24 cellular contexts compared by ENCODE assay signal in the genomic region with DNA sequence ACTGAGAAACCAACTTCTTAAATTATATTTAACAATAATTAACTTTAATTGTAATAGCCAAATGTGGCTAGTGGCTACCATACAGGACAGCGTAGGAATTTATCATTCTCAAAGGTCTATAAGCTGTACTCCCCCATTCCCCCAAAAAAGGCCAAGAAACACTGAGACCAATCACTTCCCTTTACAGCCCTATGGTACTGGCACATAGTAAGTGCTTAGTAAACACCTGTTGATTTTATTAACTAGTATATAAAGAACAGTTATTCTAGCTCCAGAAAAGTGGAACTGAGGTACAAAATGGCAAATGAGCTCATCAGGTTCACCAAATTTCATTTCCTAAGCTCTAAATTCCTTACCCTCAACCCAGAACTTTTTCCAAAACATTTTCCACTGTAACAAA. TPM values are rescaled to one million over a fixed set of nuclear protein-coding genes. Genes with fewer than 3 reads are reported as not detected.
DNase-seq lines count a peak whose midpoint lies in the region; ATAC-seq and TF ChIP-seq lines count a peak whose summit lies in the region.
"Had no signal": no experiment of that assay in that cellular context is flagged by ENCODE, and none has a peak within 500 bp of the region (broad histone marks: within the 10 kb centered on the region; RNA-seq: fewer than 3 reads in every experiment).

No MANE protein-coding gene starts in this region.

- intact Hi-C loops in PC-9 (cut with micrococcal nuclease; ENCODE audit: unreplicated experiment) = loop anchor here (2.0 kb wide), 1 partner anchor 19 kb away; no protein-coding TSS in a partner anchor

- DNase-seq in HL-60 (ENCODE audit: low read depth in 1 of 2, low spot score in 1 of 2) = no peak
- DNase-seq in PC-9 = no peak
- DNase-seq in epithelial cell of prostate (ENCODE audit: low read depth, low spot score) = no peak
- no peak for DNase-seq in NOMO-1 treated with dmso at 0.1 percent for 144 hours (lab: John Stamatoyannopoulos, UW; ENCODE audit: unreplicated experiment)
- DNase-seq: CD4-positive, alpha-beta T cell; DMS53; H9; HFFc6; MG63; NCI-H1105 treated with DMSO at 0.1 percent for 48 hours; NCI-H2029; NCI-H446; NCI-H524 treated with DMSO at 0.1 percent for 48 hours; NCI-H774; NK-92 treated with Interleukin-12 subunit alpha and Interleukin-12 subunit beta, amount 100 ng/mL, for 24 hours; Peyer's patch; SIG-M5 had no signal

- no peaks in the 10 kb centered on the region for H3K27me3 Mint-ChIP-seq in nephron (ENCODE audit: low read depth)
- H3K27me3 Mint-ChIP-seq: CD4-positive, alpha-beta T cell had no signal

- H3K36me3 Mint-ChIP-seq in nephron (ENCODE audit: low read depth) = no peaks in the 10 kb centered on the region

- no peaks in the 10 kb centered on the region for H3K36me3 ChIP-seq in PC-9 (ENCODE audit: low read depth)
- H3K36me3 ChIP-seq: BLaER1 treated with 17β-estradiol and CSF1 and Interleukin-3, amounts not matched to agents 10 nM and 100 nM; MG63; Peyer's patch had no signal

- H3K9me2 ChIP-seq in PC-9 (ENCODE audit: insufficient read depth) = no peaks in the 10 kb centered on the region
- H3K9me2 ChIP-seq: SK-N-SH had no signal

- no peaks in the 10 kb centered on the region for H3K9me3 Mint-ChIP-seq in nephron
- H3K9me3 Mint-ChIP-seq: CD4-positive, alpha-beta T cell; GM23338; H9; HFFc6 had no signal

- H3K27me3 ChIP-seq in HL-60 (ENCODE audit: insufficient read depth, poor library complexity, severe bottlenecking) = no peaks in the 10 kb centered on the region
- H3K27me3 ChIP-seq in PC-9 (ENCODE audit: insufficient read depth, low read depth) = no peaks in the 10 kb centered on the region
- H3K27me3 ChIP-seq: BLaER1 treated with 17β-estradiol and CSF1 and Interleukin-3, amounts not matched to agents 10 nM and 100 nM; MG63; Peyer's patch had no signal

- ATAC-seq in HG03108 (IDR thresholded peaks at IDR 0.05; ENCODE audit: unreplicated experiment) (no peak), GM18858 (IDR thresholded peaks at IDR 0.05; ENCODE audit: unreplicated experiment) (no peak)
- ATAC-seq: A549 had no signal

- CTCF ChIA-PET in PC-9 (lab: Charles Lee) = interaction anchor here (0.6 to 1.0 kb wide), 2 partner anchors 16 to 107 kb away, joined by 3 to 5 read pairs; no protein-coding TSS in a partner anchor

- peaks cover 32% of the 10 kb centered on the region for H3K79me2 ChIP-seq in PC-9 (ENCODE audit: low read depth)

- peak overlapping the region in 2 of 3 experiments; percentile 44 to 46 for H3K27ac Mint-ChIP-seq in nephron
- H3K27ac Mint-ChIP-seq: CD4-positive, alpha-beta T cell; GM23338 had no signal

- no peak overlapping the region for H2AFZ ChIP-seq in PC-9
- H2AFZ ChIP-seq: GM23338 had no signal

- H3K27ac ChIP-seq in HL-60 (replicated peaks) (peak overlapping the region; percentile 2; the same call in 1 of the 2 replicates), PC-9 (peak overlapping the region; percentile 61), epithelial cell of prostate (peak overlapping the region; percentile 88)
- H3K27ac ChIP-seq: A549; BLaER1 treated with 17β-estradiol and CSF1 and Interleukin-3, amounts not matched to agents 10 nM and 100 nM; Peyer's patch had no signal

- no peak overlapping the region for H3K4me3 ChIP-seq in HL-60 (replicated peaks; ENCODE audit: insufficient read depth, low read length)
- no peak overlapping the region for H3K4me3 ChIP-seq in PC-9
- H3K4me3 ChIP-seq: A549; BLaER1 treated with 17β-estradiol and CSF1 and Interleukin-3, amounts not matched to agents 10 nM and 100 nM; GM23338; MG63; Peyer's patch had no signal

- no peaks in the 10 kb centered on the region for H4K20me1 ChIP-seq in PC-9 (ENCODE audit: insufficient read depth)

- peaks cover 53% of the 10 kb centered on the region for H3K4me1 ChIP-seq in PC-9 (replicated peaks; ENCODE audit: insufficient read depth)

- BruUV-seq in PC-9 (replicated peaks; lab: Mats Ljungman, UMichigan) = no TSS peak

- H3K4me1 Mint-ChIP-seq in nephron = peaks cover 36% of the 10 kb centered on the region

- no peak overlapping the region for H3K4me3 Mint-ChIP-seq in nephron
- H3K4me3 Mint-ChIP-seq: CD4-positive, alpha-beta T cell; GM23338; HFFc6 had no signal

- POLR2A ChIA-PET in PC-9 (lab: Charles Lee; ENCODE audit: unreplicated experiment) = no interaction called here

- H3F3A ChIP-seq in PC-9 (ENCODE audit: insufficient read depth, low read depth) = peaks cover 36% of the 10 kb centered on the region

- TF ChIP-seq CTCF in HL-60 (IDR thresholded peaks at IDR 0.05; ENCODE audit: insufficient read depth, low read length) (no peak), PC-9 (conservative IDR thresholded peaks at IDR 0.05) (no peak), nephron (IDR thresholded peaks at IDR 0.05; ENCODE audit: unreplicated experiment in 3 of 3) (no peak)

- no peaks in the 10 kb centered on the region for H3K9me3 ChIP-seq in PC-9 (ENCODE audit: insufficient read depth, low read depth)
- H3K9me3 ChIP-seq: A549; BLaER1 treated with 17β-estradiol and CSF1 and Interleukin-3, amounts not matched to agents 10 nM and 100 nM; MG63; Peyer's patch; SK-N-SH had no signal

- no peak overlapping the region for H3K4me2 ChIP-seq in PC-9
- H3K4me2 ChIP-seq: GM23338 had no signal

RNA-seq across cellular contexts. Expression of a gene that starts 6.1 kb away (rescaled TPM):
- total RNA-seq in PC-9 (2021) = 231 and 253 TPM in 2 replicates

RNA-seq across cellular contexts. Expression of a gene that starts 20.3 kb away (rescaled TPM):
- 251 and 340 TPM in 2 replicates for total RNA-seq in PC-9 (2021)

RNA-seq across cellular contexts. Expression of a gene that starts 29.4 kb away (rescaled TPM):
- total RNA-seq in PC-9 (2021) = 24.3 and 40.2 TPM in 2 replicates

RNA-seq across cellular contexts. Expression of a gene that starts 29.5 kb away (rescaled TPM):
- 23.5 and 27.5 TPM in 2 replicates for total RNA-seq in PC-9 (2021)

RNA-seq across cellular contexts. Expression of a gene that starts 37.7 kb away (rescaled TPM):
- 433 and 556 TPM in 2 replicates for total RNA-seq in PC-9 (2021)

Comparison
In these comparisons a context has a peak if more than half of its experiments do, and no peak if none do; other contexts are left out.
1. H3K27ac ChIP-seq: peak in every context shown above with its lines; median percentile 88 in epithelial cell of prostate; 61 in PC-9; 2 in HL-60.